In the genomic region with DNA sequence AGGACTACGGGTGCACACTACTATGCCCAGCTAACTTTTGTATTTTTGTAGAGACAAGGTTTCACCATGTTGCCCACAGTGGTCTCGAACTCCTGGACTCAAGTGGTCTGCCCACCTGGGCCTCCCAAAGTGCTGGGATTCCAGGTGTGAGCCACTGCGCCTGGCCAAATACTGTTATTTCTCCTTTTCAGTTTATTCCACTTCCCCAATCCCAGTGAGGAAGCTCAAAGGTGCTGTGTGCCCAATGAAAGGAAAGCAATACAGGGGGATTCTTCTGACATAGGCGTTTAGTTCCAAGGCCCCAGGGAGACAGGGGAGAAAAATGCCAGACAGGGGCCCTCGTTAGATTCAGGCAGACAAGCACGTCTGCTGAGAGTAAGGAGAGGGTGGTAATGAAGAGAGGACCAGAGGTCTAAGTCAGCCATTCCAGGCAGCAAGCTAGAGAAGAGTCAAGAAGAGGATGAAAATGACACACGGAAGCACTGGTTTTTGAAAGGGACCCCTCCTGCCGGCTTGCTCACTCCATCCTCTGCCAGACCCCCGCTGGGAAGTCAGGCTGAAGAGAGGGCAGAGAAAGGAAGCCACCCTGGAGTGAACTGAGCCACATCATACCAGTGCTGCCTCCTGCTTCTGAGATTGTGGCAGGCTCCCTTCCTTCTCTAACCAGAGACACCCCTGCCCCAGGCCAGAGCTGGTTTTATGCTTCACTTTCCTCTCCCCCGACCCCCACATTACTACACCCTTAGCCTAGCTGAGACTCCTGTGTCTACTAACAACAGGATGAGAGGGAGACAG, we compare ENCODE assay signal across 16 cellular contexts. TPM values are rescaled to one million over a fixed set of nuclear protein-coding genes. Genes with fewer than 3 reads are reported as not detected.
DNase-seq lines count a peak whose midpoint lies in the region; ATAC-seq and TF ChIP-seq lines count a peak whose summit lies in the region.
"Had no signal": no experiment of that assay in that cellular context is flagged by ENCODE, and none has a peak within 500 bp of the region (broad histone marks: within the 10 kb centered on the region; RNA-seq: fewer than 3 reads in every experiment).

No MANE protein-coding gene starts in this region.

- H3K4me3 Mint-ChIP-seq in endothelial cell (ENCODE audit: unreplicated experiment) = no peak overlapping the region
- H3K4me3 Mint-ChIP-seq: B cell had no signal

- no peak overlapping the region for H2BK12ac ChIP-seq in neuronal stem cell (ENCODE audit: low read length)

- peaks cover under 1% of the 10 kb centered on the region for H3K79me2 ChIP-seq in DND-41 (ENCODE audit: insufficient read depth, low read length)
- peaks cover 90% of the 10 kb centered on the region for H3K79me2 ChIP-seq in Karpas-422 (ENCODE audit: low read length)

- no peak overlapping the region for H3K9ac ChIP-seq in DND-41 (ENCODE audit: low read depth, low read length)
- H3K9ac ChIP-seq in Karpas-422 (ENCODE audit: low read length) = peak overlapping the region; percentile 85
- H3K9ac ChIP-seq in neuronal stem cell (ENCODE audit: low read depth, low read length, poor library complexity) = no peak overlapping the region

- H4K8ac ChIP-seq in neuronal stem cell (ENCODE audit: low read depth, low read length) = no peak overlapping the region

- peak; percentile 35; the same call in 2 of the 3 replicates for ATAC-seq in DND-41 (ENCODE audit: insufficient read depth, low read depth)
- ATAC-seq: psoas muscle had no signal

- no peak overlapping the region for H2AK5ac ChIP-seq in neuronal stem cell (ENCODE audit: low read depth, low read length)

- H3K9me2 ChIP-seq in Karpas-422 (replicated peaks; ENCODE audit: insufficient read depth, low read length) = no peaks in the 10 kb centered on the region

- H3K4me2 ChIP-seq in DND-41 (ENCODE audit: insufficient read depth, low read length) = no peak overlapping the region
- H3K4me2 ChIP-seq in Karpas-422 (ENCODE audit: low read depth, low read length, poor library complexity, severe bottlenecking) = peak overlapping the region; percentile 92
- no peak overlapping the region for H3K4me2 ChIP-seq in neuronal stem cell (ENCODE audit: insufficient read depth, low read length, poor library complexity, severe bottlenecking)

- no peaks in the 10 kb centered on the region for H3K9me3 ChIP-seq in DND-41 (ENCODE audit: insufficient read depth, low read length, severe bottlenecking)
- H3K9me3 ChIP-seq in Karpas-422 (ENCODE audit: low read length) = no peaks in the 10 kb centered on the region
- no peaks in the 10 kb centered on the region for H3K9me3 ChIP-seq in neuronal stem cell (replicated peaks in 1 of 2; ENCODE audit: control insufficient read depth in 2 of 2, insufficient read depth in 1 of 2, low read depth in 1 of 2, low read length in 2 of 2)
- H3K9me3 ChIP-seq: psoas muscle had no signal

- H3K27me3 ChIP-seq in DND-41 (ENCODE audit: insufficient read depth, low read length, poor library complexity) (no peaks in the 10 kb centered on the region), Karpas-422 (ENCODE audit: low read length) (no peaks in the 10 kb centered on the region), neuronal stem cell (ENCODE audit: control insufficient read depth in 3 of 3, insufficient read depth in 3 of 3, low read depth in 1 of 3, low read length in 3 of 3) (no peaks in the 10 kb centered on the region)

- H3K18ac ChIP-seq in neuronal stem cell (ENCODE audit: low read length) = peak overlapping the region; percentile 58

- H3K36me3 Mint-ChIP-seq in endothelial cell (ENCODE audit: low read depth, unreplicated experiment) = peaks cover 7% of the 10 kb centered on the region

- H3K9me3 Mint-ChIP-seq in endothelial cell (ENCODE audit: unreplicated experiment) = no peaks in the 10 kb centered on the region

- H3K27ac ChIP-seq in DND-41 (ENCODE audit: low read length) = no peak overlapping the region
- peak overlapping the region; percentile 96 for H3K27ac ChIP-seq in Karpas-422 (ENCODE audit: low read length)
- H3K27ac ChIP-seq in neuronal stem cell (replicated peaks; ENCODE audit: low read length) = no peak overlapping the region
- H3K27ac ChIP-seq: psoas muscle had no signal

- no CpG with 5 or more reads among the region's 10 CpGs for WGBS in neuronal stem cell (ENCODE audit: extremely low coverage in 2 of 2, insufficient read length in 2 of 2, insufficient replicate concordance in 1 of 2), 2 donors

- H2BK15ac ChIP-seq in neuronal stem cell (ENCODE audit: low read length) = no peak overlapping the region

- H3K4me1 ChIP-seq in DND-41 (ENCODE audit: insufficient read depth, low read length) (peaks cover 9% of the 10 kb centered on the region), Karpas-422 (ENCODE audit: low read length) (peaks cover 99% of the 10 kb centered on the region), neuronal stem cell (ENCODE audit: control insufficient read depth in 2 of 2, insufficient read depth in 1 of 2, low read depth in 1 of 2, low read length in 2 of 2) (peaks cover 11% of the 10 kb centered on the region in 2 donors)

- peak overlapping the region; percentile 37 for H3K23ac ChIP-seq in neuronal stem cell (ENCODE audit: low read depth, low read length, poor library complexity)

- H4K20me1 ChIP-seq in DND-41 (ENCODE audit: insufficient read depth, low read length) (no peaks in the 10 kb centered on the region), Karpas-422 (ENCODE audit: insufficient read depth, low read depth, low read length) (no peaks in the 10 kb centered on the region)

- no peak overlapping the region for H3K4ac ChIP-seq in neuronal stem cell (ENCODE audit: low read length)

- peak overlapping the region; percentile 76 for H3K27ac Mint-ChIP-seq in endothelial cell (ENCODE audit: unreplicated experiment)
- H3K27ac Mint-ChIP-seq: B cell had no signal

- in situ Hi-C loops in KBM-7 (cut with MboI; ENCODE audit: low pct_unique_long_range_greater_than_20kb, low sequenced_read_pairs) = no loop called here

- no peak overlapping the region for H2AFZ ChIP-seq in DND-41 (ENCODE audit: low read depth, low read length)
- no peak overlapping the region for H2AFZ ChIP-seq in Karpas-422 (ENCODE audit: low read length)
- peak overlapping the region; percentile 76 for H2AFZ ChIP-seq in neuronal stem cell (ENCODE audit: low read length)

- DNase-seq in DND-41 (peak; percentile 10), Karpas-422 (peak; percentile 67), endothelial cell (ENCODE audit: low spot score) (no peak), neuronal stem cell (ENCODE audit: low spot score) (no peak), NCI-H2029 (lab: John Stamatoyannopoulos, UW) (no peak), T-helper 9 cell (no peak), C1 segment of cervical spinal cord (lab: John Stamatoyannopoulos, UW) (no peak), KBM-7 (no peak)
- DNase-seq: aorta, DMS79 treated with DMSO at 0.1 percent for 48 hours, HCEC 1CT, MV-4-11, psoas muscle, SIG-M5, T1000 had no signal

- H3K4me3 ChIP-seq in DND-41 (ENCODE audit: low read depth in 1 of 2, low read length in 2 of 2) = no peak overlapping the region
- peak overlapping the region; percentile 81; the same call in 1 of the 2 replicates for H3K4me3 ChIP-seq in Karpas-422 (ENCODE audit: low read length)
- no peak overlapping the region for H3K4me3 ChIP-seq in neuronal stem cell (ENCODE audit: low read length in 2 of 2)
- H3K4me3 ChIP-seq: psoas muscle had no signal

- H3K27me3 Mint-ChIP-seq in endothelial cell (ENCODE audit: unreplicated experiment) = peaks cover 4% of the 10 kb centered on the region
- H3K27me3 Mint-ChIP-seq: B cell had no signal

- no peak overlapping the region for H2BK5ac ChIP-seq in neuronal stem cell (ENCODE audit: low read length)

- H4K91ac ChIP-seq in neuronal stem cell (ENCODE audit: low read depth, low read length, poor library complexity) = no peak overlapping the region

- no peak overlapping the region for H2BK120ac ChIP-seq in neuronal stem cell (ENCODE audit: low read depth, low read length)

- peaks cover 33% of the 10 kb centered on the region for H3K4me1 Mint-ChIP-seq in endothelial cell (ENCODE audit: unreplicated experiment)

- H3K36me3 ChIP-seq in DND-41 (ENCODE audit: insufficient read depth, low read length) = no peaks in the 10 kb centered on the region
- H3K36me3 ChIP-seq in Karpas-422 (ENCODE audit: insufficient read depth, low read length) = peaks cover 9% of the 10 kb centered on the region
- H3K36me3 ChIP-seq in neuronal stem cell (replicated peaks in 1 of 2; ENCODE audit: control insufficient read depth in 2 of 2, insufficient read depth in 2 of 2, low read length in 2 of 2) = no peaks in the 10 kb centered on the region

- TF ChIP-seq CTCF in DND-41 (IDR thresholded peaks at IDR 0.05; ENCODE audit: borderline replicate concordance, extremely low read depth, low read length, poor library complexity, severe bottlenecking) (no peak), endothelial cell (IDR thresholded peaks at IDR 0.05; ENCODE audit: unreplicated experiment) (no peak)

- H3K79me1 ChIP-seq in neuronal stem cell (ENCODE audit: low read depth, low read length) = no peaks in the 10 kb centered on the region

- no peak overlapping the region for H3K14ac ChIP-seq in neuronal stem cell (ENCODE audit: low read length)

RNA-seq across cellular contexts. Expression of gene INO80C, which starts 6.7 kb away (rescaled TPM):
- total RNA-seq in Karpas-422 (2014; rRNA removed; shearing (Covaris generic); ENCODE audit: low replicate concordance) = 83.4 and 108 TPM in 2 replicates
- 29.7 TPM for total RNA-seq in endothelial cell (ENCODE audit: unreplicated experiment)
- polyA plus RNA-seq in neuronal stem cell (2013, experiment 1 of 2) = 29.9 TPM
- 29.5 TPM for polyA plus RNA-seq in neuronal stem cell (2013, experiment 2 of 2)

Comparison
In these comparisons a context has a peak if more than half of its experiments do, and no peak if none do; other contexts are left out.
1. DNase-seq: peak in DND-41 (single experiment) and Karpas-422 (single experiment); none in endothelial cell (single experiment), neuronal stem cell (single experiment), NCI-H2029 (single experiment), T-helper 9 cell (single experiment), C1 segment of cervical spinal cord (0 of 14) and KBM-7 (single experiment).